Comparison of ENCODE assay signal across 25 cellular contexts in genomic region chr9:557601-558201, GRCh38. TPM values are rescaled to one million over a fixed set of nuclear protein-coding genes. Genes with fewer than 3 reads are reported as not detected.
DNase-seq lines count a peak whose midpoint lies in the region; FAIRE-seq and TF ChIP-seq lines count a peak whose summit lies in the region.
"Had no signal": no experiment of that assay in that cellular context is flagged by ENCODE, and none has a peak within 500 bp of the region (broad histone marks: within the 10 kb centered on the region; RNA-seq: fewer than 3 reads in every experiment).

No MANE protein-coding gene starts in this region.

- 78% methylated on average over 9 of the region's 9 CpGs for WGBS in HUES64

- peak; percentile 62 for FAIRE-seq in bronchial epithelial cell (lab: Jason Lieb, UNC)
- no peak for FAIRE-seq in GM12891 (lab: Jason Lieb, UNC)
- FAIRE-seq: small intestine had no signal

- no peak for TF ChIP-seq POLR2A in GM12891 (IDR thresholded peaks at IDR 0.05; ENCODE audit: low read depth, low read length)

- peak; percentile 65 for DNase-seq in A172 (ENCODE audit: low spot score)
- peak; percentile 96 for DNase-seq in bronchial epithelial cell (ENCODE audit: low read depth)
- peak; percentile 77 for DNase-seq in kidney tubule cell (ENCODE audit: low spot score)
- DNase-seq in GM12891 (ENCODE audit: insufficient read length, low spot score): no peak
- DNase-seq in activated CD8-positive, alpha-beta memory T cell treated with anti-CD3 and anti-CD28 coated beads, Interleukin-2, amount 50 U/mL, for 48 hours: no peak
- no peak for DNase-seq in occipital lobe (lab: John Stamatoyannopoulos, UW)
- DNase-seq in NCI-H128 (lab: John Stamatoyannopoulos, UW; ENCODE audit: unreplicated experiment): no peak
- DNase-seq: activated CD4-positive, alpha-beta memory T cell treated with anti-CD3 and anti-CD28 coated beads, Interleukin-2, amount 10 ng/mL, durations not matched to agents 7 days and 5 days; activated naive CD4-positive, alpha-beta T cell treated with anti-CD3 and anti-CD28 coated beads, Interleukin-2, amount 50 U/mL, for 16 hours; activated T-cell treated with anti-CD3 and anti-CD28 coated beads, Interleukin-2, amount 50 U/mL, for 24 hours; DMS153; foreskin fibroblast; IMR-90; NCI-H187 treated with DMSO at 0.1 percent for 48 hours; NCI-H345; SHP77; small intestine; stimulated activated CD4-positive, alpha-beta T cell treated with anti-CD3 and anti-CD28 coated beads, Interleukin-4, amount 100 ng/mL, for 1 hour; T-helper 1 cell; WERI-Rb-1 had no signal

- H3K4me3 ChIP-seq in HUES64 (ENCODE audit: low read length) (no peak overlapping the region), bronchial epithelial cell (ENCODE audit: low read depth, low read length) (no peak overlapping the region)
- H3K4me3 ChIP-seq: ascending aorta, lung, suprapubic skin had no signal

- H3K9me3 ChIP-seq in HUES64 (ENCODE audit: insufficient read depth, low read depth, low read length): no peaks in the 10 kb centered on the region
- H3K9me3 ChIP-seq: ascending aorta, suprapubic skin had no signal

- TF ChIP-seq CTCF in bronchial epithelial cell (IDR thresholded peaks at IDR 0.05; ENCODE audit: insufficient read depth, low read length, severe bottlenecking): no peak

- no peaks in the 10 kb centered on the region for H3K36me3 ChIP-seq in HUES64 (ENCODE audit: insufficient read depth, low read length)
- no peaks in the 10 kb centered on the region for H3K36me3 ChIP-seq in bronchial epithelial cell (ENCODE audit: control insufficient read depth, insufficient read depth, low read length)
- H3K36me3 ChIP-seq: ascending aorta, suprapubic skin had no signal

- H3K27ac ChIP-seq in HUES64 (ENCODE audit: low read depth, low read length): peak overlapping the region; percentile 56
- H3K27ac ChIP-seq: ascending aorta, parathyroid adenoma, suprapubic skin, WERI-Rb-1 had no signal

- H3K4me1 ChIP-seq in HUES64 (ENCODE audit: insufficient read depth, low read length): peaks cover 25% of the 10 kb centered on the region
- H3K4me1 ChIP-seq: ascending aorta, parathyroid adenoma had no signal

- H3K27me3 ChIP-seq in HUES64 (ENCODE audit: insufficient read depth, low read length): no peaks in the 10 kb centered on the region
- no peaks in the 10 kb centered on the region for H3K27me3 ChIP-seq in bronchial epithelial cell (ENCODE audit: control insufficient read depth, insufficient read depth, low read length)
- H3K27me3 ChIP-seq: ascending aorta, suprapubic skin had no signal

- H3K9ac ChIP-seq in HUES64 (ENCODE audit: low read depth, low read length): no peak overlapping the region
- H3K9ac ChIP-seq: parathyroid adenoma had no signal

TF ChIP-seq in GM12891, 5 proteins besides CTCF, POLR2A, EP300 and RAD21:
- TF ChIP-seq SPI1 (IDR thresholded peaks at IDR 0.05; ENCODE audit: low read depth, low read length): no peak
- TF ChIP-seq TAF1 (IDR thresholded peaks at IDR 0.05; ENCODE audit: low read depth, low read length): no peak
- no peak for TF ChIP-seq POU2F2 (IDR thresholded peaks at IDR 0.05; ENCODE audit: low read depth, low read length)
- TF ChIP-seq PAX5 (IDR thresholded peaks at IDR 0.05; ENCODE audit: insufficient read depth, low read length, severe bottlenecking): no peak
- no peak for TF ChIP-seq POLR2AphosphoS5 (IDR thresholded peaks at IDR 0.05; ENCODE audit: low read depth, low read length)
TF ChIP-seq in GM12891: peak in this region for 0.

RNA-seq across cellular contexts. Expression of gene KANK1, which starts 53.2 kb away (rescaled TPM):
- 28.6 and 33.1 TPM in 2 replicates for total RNA-seq in A172 (2014; rRNA removed; shearing (Covaris generic))
- polyA plus RNA-seq in HUES64 (2013, experiment 1 of 2): 12.5 TPM
- 15.0 TPM for polyA plus RNA-seq in HUES64 (2013, experiment 2 of 2)
- total RNA-seq in bronchial epithelial cell: 26.9 and 28.0 TPM in 2 replicates
- 0.22 TPM for polyA plus RNA-seq in GM12891 (2012; ENCODE audit: low read depth, missing spikeins)
- 7.8 TPM for total RNA-seq in occipital lobe

Comparison
In these comparisons a context has a peak if more than half of its experiments do, and no peak if none do; other contexts are left out.
1. DNase-seq: peak in A172 (single experiment), bronchial epithelial cell (single experiment) and kidney tubule cell (single experiment); none in GM12891 (single experiment), activated CD8-positive, alpha-beta memory T cell treated with anti-CD3 and anti-CD28 coated beads, Interleukin-2, amount 50 U/mL, for 48 hours (single experiment), occipital lobe (single experiment) and NCI-H128 (single experiment).